In the genomic region with DNA sequence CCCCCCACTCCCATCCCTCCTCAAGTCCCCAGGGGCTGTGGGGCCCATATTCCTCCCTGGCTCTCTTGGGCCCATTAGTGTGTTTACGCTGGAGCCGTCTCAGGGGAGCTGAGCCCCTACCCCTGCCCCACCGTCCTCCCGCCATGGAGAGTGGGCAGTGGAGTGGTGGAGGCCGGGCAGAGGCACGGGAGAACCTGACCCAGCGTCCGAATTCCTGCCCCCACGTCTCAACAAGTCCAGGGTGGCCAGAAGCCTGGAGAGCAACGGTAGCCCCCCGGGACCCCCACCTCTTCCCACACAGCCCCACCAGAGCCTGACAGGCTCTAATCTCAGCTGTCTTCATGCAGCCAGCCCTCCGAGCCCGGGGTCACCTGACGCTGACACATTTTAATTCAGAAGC, we compare ENCODE assay signal across 2 cellular contexts.
A peak's percentile ranks its signal among the peaks of the same experiment; 100 is the strongest.
TF ChIP-seq lines count a peak whose summit lies in the region.

No MANE protein-coding gene starts in this region.

TF ChIP-seq in K562, 482 proteins besides CTCF, POLR2A, EP300 and RAD21:
- TF ChIP-seq, protein P1, sequence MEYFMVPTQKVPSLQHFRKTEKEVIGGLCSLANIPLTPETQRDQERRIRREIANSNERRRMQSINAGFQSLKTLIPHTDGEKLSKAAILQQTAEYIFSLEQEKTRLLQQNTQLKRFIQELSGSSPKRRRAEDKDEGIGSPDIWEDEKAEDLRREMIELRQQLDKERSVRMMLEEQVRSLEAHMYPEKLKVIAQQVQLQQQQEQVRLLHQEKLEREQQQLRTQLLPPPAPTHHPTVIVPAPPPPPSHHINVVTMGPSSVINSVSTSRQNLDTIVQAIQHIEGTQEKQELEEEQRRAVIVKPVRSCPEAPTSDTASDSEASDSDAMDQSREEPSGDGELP (CRISPR knock-in tag; IDR thresholded peaks at IDR 0.05; ENCODE audit: borderline replicate concordance), result no peak
- peak; percentile 21; the same call in 1 of the 2 replicates for TF ChIP-seq ZBTB7A (IDR thresholded peaks at IDR 0.05; ENCODE audit: borderline replicate concordance, control insufficient read depth, low read depth, low read length)

TF ChIP-seq in SK-N-SH treated with all-trans-retinoic acid at 6 μM for 48 hours, 23 proteins besides CTCF, POLR2A, EP300 and RAD21:
- TF ChIP-seq ZNF565 (CRISPR knock-in tag; conservative IDR thresholded peaks at IDR 0.05; ENCODE audit: low read depth) (no peak), SNAI2 (CRISPR knock-in tag; IDR thresholded peaks at IDR 0.05) (no peak), PPARA (CRISPR knock-in tag; IDR thresholded peaks at IDR 0.05; ENCODE audit: borderline replicate concordance) (no peak), ZFP30 (CRISPR knock-in tag; IDR thresholded peaks at IDR 0.05) (no peak)
